Comparison of ENCODE assay signal across 9 cellular contexts in the genomic region with DNA sequence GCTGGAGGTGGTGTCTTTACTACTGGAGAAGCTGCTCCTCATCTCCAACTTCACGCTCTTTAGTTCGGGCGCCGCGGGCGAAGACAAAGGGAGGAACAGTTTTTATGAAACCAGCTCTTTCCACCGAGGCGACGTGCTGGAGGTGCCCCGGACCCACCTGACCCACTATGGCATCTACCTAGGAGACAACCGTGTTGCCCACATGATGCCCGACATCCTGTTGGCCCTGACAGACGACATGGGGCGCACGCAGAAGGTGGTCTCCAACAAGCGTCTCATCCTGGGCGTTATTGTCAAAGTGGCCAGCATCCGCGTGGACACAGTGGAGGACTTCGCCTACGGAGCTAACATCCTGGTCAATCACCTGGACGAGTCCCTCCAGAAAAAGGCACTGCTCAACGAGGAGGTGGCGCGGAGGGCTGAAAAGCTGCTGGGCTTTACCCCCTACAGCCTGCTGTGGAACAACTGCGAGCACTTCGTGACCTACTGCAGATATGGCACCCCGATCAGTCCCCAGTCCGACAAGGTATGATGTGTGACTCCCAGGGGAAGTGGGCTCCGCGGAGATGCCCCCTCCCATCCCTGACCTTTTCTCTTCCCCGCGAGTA. TPM values are rescaled to one million over a fixed set of nuclear protein-coding genes. Genes with fewer than 3 reads are reported as not detected.
DNase-seq lines count a peak whose midpoint lies in the region; ATAC-seq and TF ChIP-seq lines count a peak whose summit lies in the region.
"Had no signal": no experiment of that assay in that cellular context is flagged by ENCODE, and none has a peak within 500 bp of the region (broad histone marks: within the 10 kb centered on the region; RNA-seq: fewer than 3 reads in every experiment).

No MANE protein-coding gene starts in this region.

- ATAC-seq in memory B cell (ENCODE audit: low read depth) (no peak), HG02610 (IDR thresholded peaks at IDR 0.05; ENCODE audit: unreplicated experiment) (no peak), HG03432 (IDR thresholded peaks at IDR 0.05; ENCODE audit: unreplicated experiment) (no peak)

- peaks cover 77% of the 10 kb centered on the region for H3K27me3 Mint-ChIP-seq in activated CD4-positive, alpha-beta T cell treated with anti-CD3 and anti-CD28 coated beads, Interleukin-2, amount 10 ng/mL, durations not matched to agents 7 days and 5 days
- H3K27me3 Mint-ChIP-seq in brain: peaks cover 89% of the 10 kb centered on the region
- H3K27me3 Mint-ChIP-seq in memory B cell: peaks cover 16% of the 10 kb centered on the region

- H3K27me3 ChIP-seq in suprapubic skin: peaks cover 75% of the 10 kb centered on the region

- CTCF ChIA-PET in activated CD4-positive, alpha-beta T cell treated with anti-CD3 and anti-CD28 coated beads, Interleukin-2, amount 10 ng/mL, durations not matched to agents 7 days and 5 days (lab: Charles Lee): interaction anchor here (0.6 to 0.7 kb wide), 3 partner anchors 21 to 811 kb away, joined by 3 to 4 read pairs (median 4); no protein-coding TSS in a partner anchor

- no peaks in the 10 kb centered on the region for H3K9me3 ChIP-seq in suprapubic skin

- H3K4me1 ChIP-seq in suprapubic skin: peaks cover 35% of the 10 kb centered on the region

- H3K4me3 Mint-ChIP-seq in activated CD4-positive, alpha-beta T cell treated with anti-CD3 and anti-CD28 coated beads, Interleukin-2, amount 10 ng/mL, durations not matched to agents 7 days and 5 days: peak overlapping the region; percentile 75
- H3K4me3 Mint-ChIP-seq in brain: peak overlapping the region; percentile 88 to 98 (median 92)
- H3K4me3 Mint-ChIP-seq in memory B cell: peak overlapping the region; percentile 81

- H3K9me3 Mint-ChIP-seq in activated CD4-positive, alpha-beta T cell treated with anti-CD3 and anti-CD28 coated beads, Interleukin-2, amount 10 ng/mL, durations not matched to agents 7 days and 5 days: no peaks in the 10 kb centered on the region
- peaks cover 0 to 4% (median 0%) of the 10 kb centered on the region in 5 experiments for H3K9me3 Mint-ChIP-seq in brain
- H3K9me3 Mint-ChIP-seq in memory B cell: no peaks in the 10 kb centered on the region

- H3K4me3 ChIP-seq in suprapubic skin: peak overlapping the region; percentile 60

- H3K27ac ChIP-seq in suprapubic skin: no peak overlapping the region

- POLR2A ChIA-PET in activated CD4-positive, alpha-beta T cell treated with anti-CD3 and anti-CD28 coated beads, Interleukin-2, amount 10 ng/mL, durations not matched to agents 7 days and 5 days (lab: Charles Lee): no interaction called here

- TF ChIP-seq POLR2A in suprapubic skin (IDR thresholded peaks at IDR 0.05): no peak

- H3K27ac Mint-ChIP-seq in activated CD4-positive, alpha-beta T cell treated with anti-CD3 and anti-CD28 coated beads, Interleukin-2, amount 10 ng/mL, durations not matched to agents 7 days and 5 days: peak overlapping the region; percentile 50
- H3K27ac Mint-ChIP-seq in brain (no peak overlapping the region), memory B cell (no peak overlapping the region)

- peaks cover 19% of the 10 kb centered on the region for H3K4me1 Mint-ChIP-seq in activated CD4-positive, alpha-beta T cell treated with anti-CD3 and anti-CD28 coated beads, Interleukin-2, amount 10 ng/mL, durations not matched to agents 7 days and 5 days
- H3K4me1 Mint-ChIP-seq in brain: peaks cover 42% of the 10 kb centered on the region
- H3K4me1 Mint-ChIP-seq in memory B cell: no peaks in the 10 kb centered on the region

- no peaks in the 10 kb centered on the region for H3K36me3 ChIP-seq in suprapubic skin

- no peaks in the 10 kb centered on the region for H3K36me3 Mint-ChIP-seq in activated CD4-positive, alpha-beta T cell treated with anti-CD3 and anti-CD28 coated beads, Interleukin-2, amount 10 ng/mL, durations not matched to agents 7 days and 5 days (ENCODE audit: low read depth)
- H3K36me3 Mint-ChIP-seq in brain (no peaks in the 10 kb centered on the region), memory B cell (no peaks in the 10 kb centered on the region)

- no peak for TF ChIP-seq CTCF in brain (conservative IDR thresholded peaks at IDR 0.05)
- TF ChIP-seq CTCF in suprapubic skin (IDR thresholded peaks at IDR 0.05): no peak

- no peak for DNase-seq in activated CD4-positive, alpha-beta T cell treated with anti-CD3 and anti-CD28 coated beads, Interleukin-2, amount 10 ng/mL, durations not matched to agents 7 days and 5 days
- DNase-seq in activated CD4-positive, alpha-beta T cell treated with anti-CD3 and anti-CD28 coated beads, Interleukin-2, amount 50 U/mL, for 4 hours: no peak
- DNase-seq in memory B cell (ENCODE audit: low spot score in 2 of 2) (no peak), suprapubic skin (ENCODE audit: low spot score in 2 of 2) (no peak)
- DNase-seq in stimulated activated CD4-positive, alpha-beta T cell treated with anti-CD3 and anti-CD28 coated beads, Interleukin-4, amount 100 ng/mL, for 24 hours: no peak

- WGBS in suprapubic skin: 7% methylated on average over 28 of the region's 33 CpGs

- no peak for TF ChIP-seq EP300 in suprapubic skin (IDR thresholded peaks at IDR 0.05)

RNA-seq across cellular contexts. Expression of a gene that starts 0.6 kb away (rescaled TPM):
- total RNA-seq in activated CD4-positive, alpha-beta T cell treated with anti-CD3 and anti-CD28 coated beads, Interleukin-2, amount 10 ng/mL, durations not matched to agents 7 days and 5 days: not detected
- 0.32 TPM for polyA plus RNA-seq in brain (ENCODE audit: insufficient read depth, low read depth, low replicate concordance)
- total RNA-seq in suprapubic skin: 1 to 10 TPM in 1 of 4 donors, under 1 TPM in 3; 0.11 to 1.2 (median 0.60) TPM
- total RNA-seq: fibroblast of villous mesenchyme had no signal

RNA-seq across cellular contexts. Expression of a gene that starts 36.6 kb away (rescaled TPM):
- total RNA-seq in activated CD4-positive, alpha-beta T cell treated with anti-CD3 and anti-CD28 coated beads, Interleukin-2, amount 10 ng/mL, durations not matched to agents 7 days and 5 days: not detected
- not detected for polyA plus RNA-seq in brain (ENCODE audit: insufficient read depth, low read depth, low replicate concordance)
- not detected for total RNA-seq in suprapubic skin
- total RNA-seq: fibroblast of villous mesenchyme had no signal
